8 cellular contexts compared by ENCODE assay signal in the genomic region with DNA sequence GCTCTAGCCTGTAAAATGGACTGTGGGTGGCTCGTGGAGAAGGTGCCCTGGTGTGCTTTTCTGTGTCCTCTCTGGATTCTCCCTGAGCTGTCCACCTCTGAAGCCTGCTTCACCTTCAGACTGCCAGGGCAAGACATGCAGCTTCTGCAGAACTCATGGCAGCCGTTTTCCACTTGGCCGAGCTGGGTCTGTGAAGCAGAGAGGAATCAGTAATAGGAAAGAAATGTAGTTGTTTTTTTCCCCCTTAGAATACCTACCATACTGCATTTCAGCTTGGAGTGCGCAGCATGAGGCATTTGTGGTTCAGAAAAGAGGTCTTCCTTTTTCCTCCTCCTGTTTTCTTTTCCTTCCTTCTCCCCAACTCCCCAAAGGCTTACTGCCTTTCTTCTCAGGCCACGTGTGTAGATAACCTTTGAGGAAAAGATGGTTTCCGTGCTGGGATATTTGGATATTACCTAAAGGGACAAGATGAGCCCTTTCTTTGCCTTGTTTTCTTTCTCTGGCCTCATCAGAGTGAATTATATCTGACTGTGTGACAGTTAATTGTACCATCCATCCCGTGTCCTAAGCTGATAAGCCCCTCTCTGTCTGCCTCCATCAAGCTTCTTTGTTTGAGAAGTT. TPM values are rescaled to one million over a fixed set of nuclear protein-coding genes. Genes with fewer than 3 reads are reported as not detected.
DNase-seq lines count a peak whose midpoint lies in the region; ATAC-seq and TF ChIP-seq lines count a peak whose summit lies in the region.

No MANE protein-coding gene starts in this region.

- peak overlapping the region; percentile 81 to 95 (median 89) for H3K27ac ChIP-seq in thyroid gland

- H3K9me3 ChIP-seq in thyroid gland: no peaks in the 10 kb centered on the region

- no peak overlapping the region for H3K4me3 ChIP-seq in thyroid gland (replicated peaks in 1 of 3)

- H3K4me1 ChIP-seq in thyroid gland: peaks cover 55 to 78% of the 10 kb centered on the region in 2 donors

- no peaks in the 10 kb centered on the region for H3K27me3 ChIP-seq in thyroid gland

- no peak for DNase-seq in activated T-cell treated with anti-CD3 and anti-CD28 coated beads, Interleukin-2, amount 50 U/mL, for 24 hours
- no peak for DNase-seq in activated T-cell treated with anti-CD3 and anti-CD28 coated beads, Interleukin-2, amount 50 U/mL, for 1 hour
- no peak for DNase-seq in activated CD8-positive, alpha-beta memory T cell treated with anti-CD3 and anti-CD28 coated beads, Interleukin-2, amount 10 ng/mL, durations not matched to agents 7 days and 5 days
- DNase-seq in kidney tubule cell (ENCODE audit: low spot score): peak; percentile 85
- DNase-seq in thyroid gland: peak; percentile 80 to 85
- DNase-seq in GM13976 (ENCODE audit: low spot score): no peak
- DNase-seq in stimulated activated CD4-positive, alpha-beta T cell treated with anti-CD3 and anti-CD28 coated beads, Interleukin-4, amount 100 ng/mL, for 4 hours: no peak
- no peak for DNase-seq in stimulated activated CD4-positive, alpha-beta T cell treated with anti-CD3 and anti-CD28 coated beads, Interleukin-4, amount 100 ng/mL, for 1 hour

- peak overlapping the region; percentile 90 for H3K27ac Mint-ChIP-seq in activated T-cell treated with anti-CD3 and anti-CD28 coated beads, Interleukin-2, amount 50 U/mL, for 24 hours
- peak overlapping the region; percentile 86 for H3K27ac Mint-ChIP-seq in activated CD8-positive, alpha-beta memory T cell treated with anti-CD3 and anti-CD28 coated beads, Interleukin-2, amount 10 ng/mL, durations not matched to agents 7 days and 5 days

- H3K4me3 Mint-ChIP-seq in activated T-cell treated with anti-CD3 and anti-CD28 coated beads, Interleukin-2, amount 50 U/mL, for 24 hours: peak overlapping the region; percentile 62
- peak overlapping the region; percentile 47 for H3K4me3 Mint-ChIP-seq in activated CD8-positive, alpha-beta memory T cell treated with anti-CD3 and anti-CD28 coated beads, Interleukin-2, amount 10 ng/mL, durations not matched to agents 7 days and 5 days

- TF ChIP-seq CTCF in thyroid gland (IDR thresholded peaks at IDR 0.05): no peak
- no peak for TF ChIP-seq CTCF in GM13976 (IDR thresholded peaks at IDR 0.05; ENCODE audit: borderline replicate concordance, control extremely low read depth, extremely low read depth, insufficient read depth, missing control alignments)

- intact Hi-C loops in thyroid gland (cut with DNase I): no loop called here

- no peaks in the 10 kb centered on the region for H3K27me3 Mint-ChIP-seq in activated T-cell treated with anti-CD3 and anti-CD28 coated beads, Interleukin-2, amount 50 U/mL, for 24 hours
- no peaks in the 10 kb centered on the region for H3K27me3 Mint-ChIP-seq in activated CD8-positive, alpha-beta memory T cell treated with anti-CD3 and anti-CD28 coated beads, Interleukin-2, amount 10 ng/mL, durations not matched to agents 7 days and 5 days

- ATAC-seq in activated CD8-positive, alpha-beta memory T cell treated with anti-CD3 and anti-CD28 coated beads, Interleukin-2, amount 10 ng/mL, durations not matched to agents 7 days and 5 days: no peak

- 31 to 36% methylated on average over 6 to 7 of the region's 7 CpGs for WGBS in thyroid gland, 2 donors

- H3K9me3 Mint-ChIP-seq in activated T-cell treated with anti-CD3 and anti-CD28 coated beads, Interleukin-2, amount 50 U/mL, for 24 hours: no peaks in the 10 kb centered on the region
- H3K9me3 Mint-ChIP-seq in activated CD8-positive, alpha-beta memory T cell treated with anti-CD3 and anti-CD28 coated beads, Interleukin-2, amount 10 ng/mL, durations not matched to agents 7 days and 5 days (ENCODE audit: low read depth): no peaks in the 10 kb centered on the region

- no peaks in the 10 kb centered on the region for H3K36me3 ChIP-seq in thyroid gland

- in situ Hi-C loops in GM13976 (cut with MboI; ENCODE audit: low sequenced_read_pairs, unreplicated experiment): no loop called here

- CTCF ChIA-PET in activated CD8-positive, alpha-beta memory T cell treated with anti-CD3 and anti-CD28 coated beads, Interleukin-2, amount 10 ng/mL, durations not matched to agents 7 days and 5 days (lab: Charles Lee): interaction anchor here (0.6 to 1.2 kb wide), 3 partner anchors 9 to 408 kb away, joined by 3 to 4 read pairs (median 4); no protein-coding TSS in a partner anchor

- H3K4me1 Mint-ChIP-seq in activated T-cell treated with anti-CD3 and anti-CD28 coated beads, Interleukin-2, amount 50 U/mL, for 24 hours (ENCODE audit: low read depth): peaks cover 89% of the 10 kb centered on the region
- H3K4me1 Mint-ChIP-seq in activated CD8-positive, alpha-beta memory T cell treated with anti-CD3 and anti-CD28 coated beads, Interleukin-2, amount 10 ng/mL, durations not matched to agents 7 days and 5 days: peaks cover 48% of the 10 kb centered on the region

- H3K36me3 Mint-ChIP-seq in activated T-cell treated with anti-CD3 and anti-CD28 coated beads, Interleukin-2, amount 50 U/mL, for 24 hours (ENCODE audit: low read depth): peaks cover 3% of the 10 kb centered on the region
- H3K36me3 Mint-ChIP-seq in activated CD8-positive, alpha-beta memory T cell treated with anti-CD3 and anti-CD28 coated beads, Interleukin-2, amount 10 ng/mL, durations not matched to agents 7 days and 5 days: peaks cover 5% of the 10 kb centered on the region

- peak in 1 of 2 donors; percentile 36 for TF ChIP-seq POLR2A in thyroid gland (IDR thresholded peaks at IDR 0.05)

RNA-seq across cellular contexts. Expression of gene RREB1, which starts 39.4 kb away (rescaled TPM):
- 10 to 100 TPM; 20.6 to 24.6 TPM for total RNA-seq in activated CD8-positive, alpha-beta memory T cell treated with anti-CD3 and anti-CD28 coated beads, Interleukin-2, amount 10 ng/mL, durations not matched to agents 7 days and 5 days
- total RNA-seq in thyroid gland: 10 to 100 TPM; 48.0 to 91.3 (median 57.1) TPM

Comparison
In these comparisons a context has a peak if more than half of its experiments do, and no peak if none do; other contexts are left out.
1. DNase-seq: peak in kidney tubule cell (single experiment) and thyroid gland (2 of 2); none in activated T-cell treated with anti-CD3 and anti-CD28 coated beads, Interleukin-2, amount 50 U/mL, for 24 hours (single experiment), activated T-cell treated with anti-CD3 and anti-CD28 coated beads, Interleukin-2, amount 50 U/mL, for 1 hour (single experiment), activated CD8-positive, alpha-beta memory T cell treated with anti-CD3 and anti-CD28 coated beads, Interleukin-2, amount 10 ng/mL, durations not matched to agents 7 days and 5 days (single experiment), GM13976 (single experiment), stimulated activated CD4-positive, alpha-beta T cell treated with anti-CD3 and anti-CD28 coated beads, Interleukin-4, amount 100 ng/mL, for 4 hours (0 of 2) and stimulated activated CD4-positive, alpha-beta T cell treated with anti-CD3 and anti-CD28 coated beads, Interleukin-4, amount 100 ng/mL, for 1 hour (single experiment).